Comparison of ENCODE assay signal across 7 cellular contexts in the genomic region with DNA sequence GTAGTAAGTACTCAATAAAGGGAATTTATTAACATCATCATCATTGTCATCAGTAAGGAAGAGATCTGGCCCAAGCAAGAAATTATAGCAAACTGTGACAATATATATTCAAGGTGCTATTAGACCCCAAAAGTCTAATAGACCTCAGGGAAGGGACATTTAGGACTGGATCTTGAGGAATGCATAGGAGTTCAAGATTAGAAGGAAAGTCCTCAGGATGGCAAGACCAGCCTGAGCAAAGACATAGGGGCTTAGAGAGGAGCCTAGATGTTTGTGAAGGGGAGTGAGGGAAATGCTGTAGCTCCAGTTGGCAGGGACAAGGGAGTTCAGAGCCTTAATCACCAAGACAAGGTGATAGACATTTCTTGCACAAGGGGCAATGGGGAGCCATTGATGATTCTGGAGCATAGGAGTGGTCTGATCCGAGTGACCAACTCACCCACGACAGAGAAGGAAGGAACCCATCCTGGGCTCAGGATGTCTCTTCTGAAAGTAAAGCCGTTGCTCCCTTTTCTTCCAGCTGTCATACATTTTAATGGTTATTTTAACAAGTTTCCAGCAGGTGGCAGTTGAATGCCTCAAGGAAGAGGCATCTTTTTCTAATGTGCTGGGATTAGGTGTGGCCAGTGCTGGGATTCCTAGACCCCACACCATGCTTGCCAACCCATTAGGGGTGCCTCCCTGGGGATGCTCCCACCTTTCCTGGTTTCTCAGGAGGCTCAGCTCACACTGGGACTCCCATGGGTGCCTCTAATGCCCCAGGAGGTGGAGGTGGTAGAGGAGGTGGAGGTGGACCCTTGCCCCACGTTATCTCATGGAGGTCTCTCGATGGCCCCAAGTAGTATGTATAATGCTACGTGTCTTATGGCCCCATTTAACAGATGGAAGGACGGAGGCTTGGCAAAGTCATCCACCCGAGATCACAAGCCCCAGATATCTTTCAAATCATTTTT. TPM values are rescaled to one million over a fixed set of nuclear protein-coding genes. Genes with fewer than 3 reads are reported as not detected.
DNase-seq lines count a peak whose midpoint lies in the region; ATAC-seq and TF ChIP-seq lines count a peak whose summit lies in the region.

No MANE protein-coding gene starts in this region.

- no peak overlapping the region for H3K4me2 ChIP-seq in Karpas-422 (ENCODE audit: low read depth, low read length, poor library complexity, severe bottlenecking)

- peak in 6 of 11 experiments; percentile 27 to 55 (median 46) for TF ChIP-seq CTCF in spleen (IDR thresholded peaks at IDR 0.05 in 8 of 11, conservative IDR thresholded peaks at IDR 0.05 in 3 of 11)

- H3K9me2 ChIP-seq in Karpas-422 (replicated peaks; ENCODE audit: insufficient read depth, low read length), result no peaks in the 10 kb centered on the region

- H3K9me3 ChIP-seq in Karpas-422 (ENCODE audit: low read length) (no peaks in the 10 kb centered on the region), spleen (no peaks in the 10 kb centered on the region)

- peak; percentile 24 for DNase-seq in GF-D8 (lab: John Stamatoyannopoulos, UW)
- peak; percentile 75 for DNase-seq in Karpas-422
- DNase-seq in SW 1271 (lab: John Stamatoyannopoulos, UW), result peak; percentile 24 to 76
- peak; percentile 28 for DNase-seq in germinal center (ENCODE audit: low spot score)
- no peak for DNase-seq in spleen

- no peaks in the 10 kb centered on the region for H4K20me1 ChIP-seq in Karpas-422 (ENCODE audit: insufficient read depth, low read depth, low read length)

- H3K4me1 ChIP-seq in Karpas-422 (ENCODE audit: low read length) (no peaks in the 10 kb centered on the region), spleen (peaks cover 0 to 5% (median 0%) of the 10 kb centered on the region in 6 donors)

- ATAC-seq in GM18870 (IDR thresholded peaks at IDR 0.05; ENCODE audit: unreplicated experiment) (no peak), GM21825 (IDR thresholded peaks at IDR 0.05; ENCODE audit: unreplicated experiment) (no peak)

- H3K27me3 ChIP-seq in Karpas-422 (ENCODE audit: low read length), result no peaks in the 10 kb centered on the region
- peaks cover 0 to 9% (median 0%) of the 10 kb centered on the region in 7 donors for H3K27me3 ChIP-seq in spleen (replicated peaks in 1 of 7)

- no peaks in the 10 kb centered on the region for H3K79me2 ChIP-seq in Karpas-422 (ENCODE audit: low read length)

- intact Hi-C loops in spleen (cut with DNase I; ENCODE audit: low total_unique reads), result no loop called here

- H2AFZ ChIP-seq in Karpas-422 (ENCODE audit: low read length), result no peak overlapping the region

- no peak overlapping the region for H3K9ac ChIP-seq in Karpas-422 (ENCODE audit: low read length)

- TF ChIP-seq POLR2A in spleen (IDR thresholded peaks at IDR 0.05), result no peak

- H3K4me3 ChIP-seq in Karpas-422 (ENCODE audit: low read length) (no peak overlapping the region), spleen (no peak overlapping the region)

- 49 to 54% (median 54%) methylated on average over 8 of the region's 8 CpGs for WGBS in spleen, 5 donors

- no peaks in the 10 kb centered on the region for H3K36me3 ChIP-seq in Karpas-422 (ENCODE audit: insufficient read depth, low read length)
- no peaks in the 10 kb centered on the region for H3K36me3 ChIP-seq in spleen

- H3K27ac ChIP-seq in Karpas-422 (ENCODE audit: low read length) (no peak overlapping the region), spleen (no peak overlapping the region)

RNA-seq across cellular contexts. Expression of gene PHETA1, which starts 37.8 kb away (rescaled TPM):
- total RNA-seq in Karpas-422 (2014; rRNA removed; shearing (Covaris generic); ENCODE audit: low replicate concordance), result 0.11 and 0.61 TPM in 2 replicates
- 10 to 100 TPM; 16.5 to 39.7 (median 26.4) TPM for total RNA-seq in spleen
- 10 to 100 TPM in 1 of 3 donors, 1 to 10 TPM in 2; 4.9 to 17.2 (median 7.7) TPM for polyA plus RNA-seq in spleen

Comparison
In these comparisons a context has a peak if more than half of its experiments do, and no peak if none do; other contexts are left out.
1. RNA of gene PHETA1, which starts 37.8 kb away (total RNA-seq): 16.5 to 39.7 TPM in spleen; 0.11 to 0.61 TPM in Karpas-422; every median in the first group is over 10 times any median in the second.